Comparison of ENCODE assay signal across 11 cellular contexts in genomic region chr17:50264263-50265113, GRCh38. TPM values are rescaled to one million over a fixed set of nuclear protein-coding genes. Genes with fewer than 3 reads are reported as not detected.
A peak's percentile ranks its signal among the peaks of the same experiment; 100 is the strongest.
DNase-seq lines count a peak whose midpoint lies in the region; FAIRE-seq and TF ChIP-seq lines count a peak whose summit lies in the region.
"Had no signal": no experiment of that assay in that cellular context is flagged by ENCODE, and none has a peak within 500 bp of the region (broad histone marks: within the 10 kb centered on the region; RNA-seq: fewer than 3 reads in every experiment).

No MANE protein-coding gene starts in this region.

- H3K4me3 ChIP-seq in ascending aorta = no peak overlapping the region

- TF ChIP-seq CTCF in ascending aorta (IDR thresholded peaks at IDR 0.05) = no peak

- H3K36me3 ChIP-seq in ascending aorta = no peaks in the 10 kb centered on the region

- no peaks in the 10 kb centered on the region for H3K9me3 ChIP-seq in ascending aorta

- DNase-seq in activated effector memory CD4-positive, alpha-beta T cell treated with anti-CD3 and anti-CD28 coated beads, Interleukin-2, amount 50 U/mL, for 16 hours = peak; percentile 54
- no peak for DNase-seq in activated effector memory CD4-positive, alpha-beta T cell treated with Interleukin-2 at 50 U/mL for 16 hours
- DNase-seq in ascending aorta (ENCODE audit: low spot score in 2 of 2) = peak in 1 of 2 donors; percentile 76
- DNase-seq in left kidney (ENCODE audit: low read depth, low spot score) = peak; percentile 76
- peak; percentile 32 for DNase-seq in urothelium cell line (ENCODE audit: low spot score)
- DNase-seq in cerebellum (ENCODE audit: low spot score) = no peak
- DNase-seq in COR-L47 (lab: John Stamatoyannopoulos, UW) = no peak
- no peak for DNase-seq in NCI-H187 treated with DMSO at 0.1 percent for 48 hours (lab: John Stamatoyannopoulos, UW)
- DNase-seq: NCI-H1105 treated with DMSO at 0.1 percent for 48 hours; SHP77 treated with DMSO at 0.1 percent for 48 hours; stimulated activated CD4-positive, alpha-beta T cell treated with anti-CD3 and anti-CD28 coated beads, Interleukin-2, amount 100 ng/mL, for 48 hours had no signal

- peaks cover 31 to 42% of the 10 kb centered on the region in 2 donors for H3K4me1 ChIP-seq in ascending aorta

- no peaks in the 10 kb centered on the region for H3K27me3 ChIP-seq in ascending aorta

- intact Hi-C loops in ascending aorta (cut with DNase I) = no loop called here

- peak overlapping the region; percentile 18 to 62 for H3K27ac ChIP-seq in ascending aorta

- no peak for FAIRE-seq in urothelium cell line (lab: Jason Lieb, UNC)

RNA-seq across cellular contexts. Expression of gene TMEM92, which starts 9.8 kb away (rescaled TPM):
- not detected for total RNA-seq in ascending aorta
- total RNA-seq in cerebellum = not detected

Comparison
In these comparisons a context has a peak if more than half of its experiments do, and no peak if none do; other contexts are left out.
1. DNase-seq: peak in activated effector memory CD4-positive, alpha-beta T cell treated with anti-CD3 and anti-CD28 coated beads, Interleukin-2, amount 50 U/mL, for 16 hours (single experiment), left kidney (single experiment) and urothelium cell line (single experiment); none in activated effector memory CD4-positive, alpha-beta T cell treated with Interleukin-2 at 50 U/mL for 16 hours (single experiment), cerebellum (single experiment), COR-L47 (single experiment) and NCI-H187 treated with DMSO at 0.1 percent for 48 hours (single experiment).